10 cellular contexts compared by ENCODE assay signal in genomic region chrX:48467331-48467761, GRCh38. TPM values are rescaled to one million over a fixed set of nuclear protein-coding genes. Genes with fewer than 3 reads are reported as not detected.
DNase-seq lines count a peak whose midpoint lies in the region; ATAC-seq, FAIRE-seq and TF ChIP-seq lines count a peak whose summit lies in the region.
"Had no signal": no experiment of that assay in that cellular context is flagged by ENCODE, and none has a peak within 500 bp of the region (broad histone marks: within the 10 kb centered on the region; RNA-seq: fewer than 3 reads in every experiment).

No MANE protein-coding gene starts in this region.

- TF ChIP-seq CTCF in DOHH2 (IDR thresholded peaks at IDR 0.05; ENCODE audit: low read depth, low read length, poor library complexity, severe bottlenecking) (no peak), MM.1S (IDR thresholded peaks at IDR 0.05; ENCODE audit: low read length) (no peak), thyroid gland (IDR thresholded peaks at IDR 0.05) (no peak)

- H3K4me3 ChIP-seq in DOHH2 (ENCODE audit: low read length) = peak overlapping the region; percentile 92
- peak overlapping the region; percentile 86 for H3K4me3 ChIP-seq in MM.1S (ENCODE audit: low read length)
- H3K4me3 ChIP-seq in naive thymus-derived CD4-positive, alpha-beta T cell (ENCODE audit: low read length) = no peak overlapping the region
- peak overlapping the region in 1 of 3 donors; percentile 25 for H3K4me3 ChIP-seq in thyroid gland (replicated peaks in 1 of 3)

- H3K4me1 ChIP-seq in DOHH2 (ENCODE audit: control insufficient read depth, low read length) (peaks cover 20% of the 10 kb centered on the region), MM.1S (ENCODE audit: low read length) (no peaks in the 10 kb centered on the region), thyroid gland (no peaks in the 10 kb centered on the region)
- peaks cover 0 to 5% of the 10 kb centered on the region in 2 donors for H3K4me1 ChIP-seq in naive thymus-derived CD4-positive, alpha-beta T cell (ENCODE audit: control insufficient read depth in 2 of 2, insufficient read depth in 2 of 2, low read length in 2 of 2)

- H4K20me1 ChIP-seq in DOHH2 (ENCODE audit: control insufficient read depth, insufficient read depth, low read depth, low read length) = no peaks in the 10 kb centered on the region
- H4K20me1 ChIP-seq in MM.1S (ENCODE audit: insufficient read depth, low read length) = no peaks in the 10 kb centered on the region

- TF ChIP-seq POLR2A in thyroid gland (IDR thresholded peaks at IDR 0.05) = no peak

- CTCF ChIA-PET in naive thymus-derived CD4-positive, alpha-beta T cell (lab: Charles Lee) = interaction anchor here (0.7 kb wide), 1 partner anchor 480 kb away, joined by 4 read pairs; no protein-coding TSS in a partner anchor

- no peak for FAIRE-seq in urothelium cell line (lab: Jason Lieb, UNC)

- intact Hi-C loops in naive thymus-derived CD4-positive, alpha-beta T cell (cut with micrococcal nuclease) = loop anchor here in 1 of 2 donors (5.0 kb wide), 1 partner anchor 40 kb away; the partner anchor contains the start of gene PORCN
- intact Hi-C loops in thyroid gland (cut with DNase I) = no loop called here

- H3K27ac ChIP-seq in DOHH2 (ENCODE audit: low read depth, low read length) (no peak overlapping the region), MM.1S (ENCODE audit: low read length) (no peak overlapping the region), thyroid gland (no peak overlapping the region)
- H3K27ac ChIP-seq in naive thymus-derived CD4-positive, alpha-beta T cell (ENCODE audit: low read depth, low read length) = no peak overlapping the region

- H3K4me2 ChIP-seq in DOHH2 (ENCODE audit: low read length) (peak overlapping the region; percentile 84), MM.1S (ENCODE audit: low read depth, low read length) (peak overlapping the region; percentile 74)

- H3K36me3 Mint-ChIP-seq in central memory CD8-positive, alpha-beta T cell (ENCODE audit: insufficient read depth) = peaks cover 6% of the 10 kb centered on the region
- H3K36me3 Mint-ChIP-seq in naive thymus-derived CD4-positive, alpha-beta T cell = peaks cover 0 to 31% (median 6%) of the 10 kb centered on the region in 5 donors

- H3K79me2 ChIP-seq in DOHH2 (ENCODE audit: control insufficient read depth, low read length) (peaks cover 47% of the 10 kb centered on the region), MM.1S (ENCODE audit: low read length) (peaks cover 48% of the 10 kb centered on the region)

- no peak for DNase-seq in MM.1S
- no peak for DNase-seq in central memory CD8-positive, alpha-beta T cell (ENCODE audit: low spot score in 2 of 2)
- no peak for DNase-seq in naive thymus-derived CD4-positive, alpha-beta T cell
- no peak for DNase-seq in thyroid gland
- no peak for DNase-seq in DMS153 treated with DMSO at 0.1 percent for 48 hours (lab: John Stamatoyannopoulos, UW; ENCODE audit: unreplicated experiment)
- DNase-seq in urothelium cell line (ENCODE audit: low spot score) = no peak
- DNase-seq in stimulated activated CD4-positive, alpha-beta T cell treated with anti-CD3 and anti-CD28 coated beads, Interleukin-4, amount 100 ng/mL, for 4 hours = no peak

- H3K27me3 ChIP-seq in DOHH2 (ENCODE audit: control insufficient read depth, low read length) (no peaks in the 10 kb centered on the region), MM.1S (replicated peaks; ENCODE audit: insufficient read depth, low read length) (no peaks in the 10 kb centered on the region), thyroid gland (no peaks in the 10 kb centered on the region)
- no peaks in the 10 kb centered on the region for H3K27me3 ChIP-seq in naive thymus-derived CD4-positive, alpha-beta T cell (ENCODE audit: control insufficient read depth in 2 of 2, insufficient read depth in 2 of 2, low read length in 2 of 2)

- peaks cover 46% of the 10 kb centered on the region for H3K4me1 Mint-ChIP-seq in central memory CD8-positive, alpha-beta T cell
- H3K4me1 Mint-ChIP-seq in naive thymus-derived CD4-positive, alpha-beta T cell = peaks cover 12 to 44% (median 24%) of the 10 kb centered on the region in 7 donors

- ATAC-seq in central memory CD8-positive, alpha-beta T cell (replicated peaks; ENCODE audit: extremely low read depth, poor library complexity, severe bottlenecking) = no peak
- no peak for ATAC-seq in naive thymus-derived CD4-positive, alpha-beta T cell

- H3K9me3 ChIP-seq in DOHH2 (ENCODE audit: control insufficient read depth, insufficient read depth, low read length) (no peaks in the 10 kb centered on the region), MM.1S (replicated peaks; ENCODE audit: insufficient read depth, low read length) (no peaks in the 10 kb centered on the region), thyroid gland (no peaks in the 10 kb centered on the region)
- no peaks in the 10 kb centered on the region for H3K9me3 ChIP-seq in naive thymus-derived CD4-positive, alpha-beta T cell (ENCODE audit: control insufficient read depth in 2 of 3, low read length in 3 of 3)

- H3F3A ChIP-seq in DOHH2 (ENCODE audit: control insufficient read depth, insufficient read depth) = no peaks in the 10 kb centered on the region
- H3F3A ChIP-seq in MM.1S (ENCODE audit: insufficient read depth, low read length) = no peaks in the 10 kb centered on the region

- H3K9ac ChIP-seq in MM.1S (ENCODE audit: low read length) = peak overlapping the region; percentile 88

- H3K9me2 ChIP-seq in DOHH2 (replicated peaks; ENCODE audit: control insufficient read depth, low read length) (no peaks in the 10 kb centered on the region), MM.1S (replicated peaks; ENCODE audit: insufficient read depth, low read length) (no peaks in the 10 kb centered on the region)

- 0 out of 2 replicates have a peak overlapping the region, but pooled peaks have one; percentile 23 for H2AFZ ChIP-seq in MM.1S (ENCODE audit: low read length)

- peak overlapping the region; percentile 91 for H3K27ac Mint-ChIP-seq in central memory CD8-positive, alpha-beta T cell (ENCODE audit: low read depth)
- peak overlapping the region in 3 of 9 donors; percentile 4 to 96 (median 55) for H3K27ac Mint-ChIP-seq in naive thymus-derived CD4-positive, alpha-beta T cell

- H3K4me3 Mint-ChIP-seq in central memory CD8-positive, alpha-beta T cell = peak overlapping the region; percentile 91
- peak overlapping the region in 8 of 10 donors; percentile 21 to 97 (median 67) for H3K4me3 Mint-ChIP-seq in naive thymus-derived CD4-positive, alpha-beta T cell

- H3K36me3 ChIP-seq in DOHH2 (ENCODE audit: control insufficient read depth, low read length) (peaks cover 37% of the 10 kb centered on the region), MM.1S (replicated peaks; ENCODE audit: insufficient read depth, low read length) (no peaks in the 10 kb centered on the region), thyroid gland (no peaks in the 10 kb centered on the region)
- H3K36me3 ChIP-seq in naive thymus-derived CD4-positive, alpha-beta T cell (ENCODE audit: control insufficient read depth in 2 of 3, insufficient read depth in 3 of 3, low read length in 3 of 3) = no peaks in the 10 kb centered on the region

- WGBS in thyroid gland, 2 donors = 39 to 40% methylated on average over 8 to 9 of the region's 9 CpGs

- no peaks in the 10 kb centered on the region for H3K27me3 Mint-ChIP-seq in central memory CD8-positive, alpha-beta T cell
- no peaks in the 10 kb centered on the region for H3K27me3 Mint-ChIP-seq in naive thymus-derived CD4-positive, alpha-beta T cell

- no peaks in the 10 kb centered on the region for H3K9me3 Mint-ChIP-seq in central memory CD8-positive, alpha-beta T cell
- H3K9me3 Mint-ChIP-seq in naive thymus-derived CD4-positive, alpha-beta T cell = no peaks in the 10 kb centered on the region

- POLR2A ChIA-PET in naive thymus-derived CD4-positive, alpha-beta T cell (lab: Charles Lee) = interaction anchor here (2.1 kb wide), 1 partner anchor 107 kb away, joined by 7 read pairs; the partner anchor contains the start of gene RBM3

RNA-seq across cellular contexts. Expression of gene SLC38A5, which starts 2.7 kb away (rescaled TPM):
- total RNA-seq in naive thymus-derived CD4-positive, alpha-beta T cell = 10 to 100 TPM; 10.2 to 75.5 (median 17.3) TPM
- polyA plus RNA-seq in naive thymus-derived CD4-positive, alpha-beta T cell = 1 to 10 TPM; 9.4 to 9.7 TPM
- total RNA-seq in thyroid gland = 10 to 100 TPM in 3 of 4 donors, 1 to 10 TPM in 1; 9.9 to 76.8 (median 40.1) TPM

RNA-seq across cellular contexts. Expression of gene FTSJ1, which starts 8.7 kb away (rescaled TPM):
- 10 to 100 TPM; 48.6 to 62.5 (median 59.5) TPM for total RNA-seq in naive thymus-derived CD4-positive, alpha-beta T cell
- 10 to 100 TPM; 56.4 to 74.0 TPM for polyA plus RNA-seq in naive thymus-derived CD4-positive, alpha-beta T cell
- 10 to 100 TPM; 45.9 to 64.9 (median 62.5) TPM for total RNA-seq in thyroid gland

RNA-seq across cellular contexts. Expression of gene PORCN, which starts 41.4 kb away (rescaled TPM):
- 10 to 100 TPM; 13.1 to 19.0 (median 16.8) TPM for total RNA-seq in naive thymus-derived CD4-positive, alpha-beta T cell
- 10 to 100 TPM; 10.0 to 11.5 TPM for polyA plus RNA-seq in naive thymus-derived CD4-positive, alpha-beta T cell
- total RNA-seq in thyroid gland = 10 to 100 TPM; 14.5 to 36.4 (median 21.4) TPM

RNA-seq across cellular contexts. Expression of gene EBP, which starts 54.3 kb away (rescaled TPM):
- total RNA-seq in naive thymus-derived CD4-positive, alpha-beta T cell = 100 to 1,000 TPM in 1 of 5 experiments, 10 to 100 TPM in 4; 33.3 to 188 (median 35.3) TPM
- 10 to 100 TPM; 72.4 to 80.6 TPM for polyA plus RNA-seq in naive thymus-derived CD4-positive, alpha-beta T cell
- total RNA-seq in thyroid gland = 10 to 100 TPM; 11.0 to 43.5 (median 35.5) TPM

RNA-seq across cellular contexts. Expression of gene SSX4B, which starts 55.6 kb away (rescaled TPM):
- not detected for total RNA-seq in naive thymus-derived CD4-positive, alpha-beta T cell
- polyA plus RNA-seq in naive thymus-derived CD4-positive, alpha-beta T cell = not detected
- total RNA-seq in thyroid gland = not detected
- total RNA-seq: pulmonary artery endothelial cell, subcutaneous adipose tissue had no signal
